8 cellular contexts compared by ENCODE assay signal in genomic region chr7:50791921-50792341, GRCh38. TPM values are rescaled to one million over a fixed set of nuclear protein-coding genes. Genes with fewer than 3 reads are reported as not detected.
A peak's percentile ranks its signal among the peaks of the same experiment; 100 is the strongest.
DNase-seq lines count a peak whose midpoint lies in the region; ATAC-seq, FAIRE-seq and TF ChIP-seq lines count a peak whose summit lies in the region.

No MANE protein-coding gene starts in this region.

- peaks cover 6% of the 10 kb centered on the region for H3K27me3 ChIP-seq in BJ (ENCODE audit: control insufficient read depth, insufficient read depth, low read length)
- no peaks in the 10 kb centered on the region for H3K27me3 ChIP-seq in muscle layer of duodenum (ENCODE audit: low read depth, low read length)

- no peak for DNase-seq in BJ (ENCODE audit: low read depth)
- DNase-seq in LoVo (ENCODE audit: low spot score): peak; percentile 9
- DNase-seq in coronary artery (ENCODE audit: low spot score): no peak
- DNase-seq in NCI-H1092 treated with DMSO at 0.1 percent for 48 hours (lab: John Stamatoyannopoulos, UW): no peak
- DNase-seq in urothelium cell line (ENCODE audit: low spot score): no peak

- H3K27ac ChIP-seq in coronary artery (peak overlapping the region in 1 of 2 donors; percentile 94), muscle layer of duodenum (ENCODE audit: low read length) (peak overlapping the region; percentile 10)

- no peak for ATAC-seq in GM21360 (IDR thresholded peaks at IDR 0.05; ENCODE audit: unreplicated experiment)
- ATAC-seq in GM21526 (IDR thresholded peaks at IDR 0.05; ENCODE audit: low FRiP score, unreplicated experiment): no peak

- H3K4me3 ChIP-seq in BJ (ENCODE audit: low read depth, low read length) (peak overlapping the region; percentile 76), coronary artery (peak overlapping the region; percentile 88), muscle layer of duodenum (ENCODE audit: low read depth in 1 of 2, low read length in 2 of 2) (peak overlapping the region; percentile 57 to 69)

- 0 out of 2 replicates have a peak, but pooled peaks cover 3% of the 10 kb centered on the region for H3K36me3 ChIP-seq in BJ (ENCODE audit: control insufficient read depth, insufficient read depth, low read length)
- peaks cover 0 to 4% of the 10 kb centered on the region in 2 donors for H3K36me3 ChIP-seq in muscle layer of duodenum (ENCODE audit: control insufficient read depth in 1 of 2, insufficient read depth in 2 of 2, low read length in 2 of 2)

- POLR2A ChIA-PET in BJ (lab: Charles Lee): interaction anchor here (0.6 kb wide), 1 partner anchor 36 kb away, joined by 3 read pairs; no protein-coding TSS in a partner anchor

- TF ChIP-seq CTCF in BJ (IDR thresholded peaks at IDR 0.05; ENCODE audit: insufficient read depth, low read depth, low read length) (no peak), coronary artery (IDR thresholded peaks at IDR 0.05) (no peak)

- FAIRE-seq in urothelium cell line (lab: Jason Lieb, UNC): no peak

- CTCF ChIA-PET in BJ (lab: Yijun Ruan, JAX): interaction anchor here (1.2 to 3.2 kb wide), 2 partner anchors 276 to 349 kb away, joined by 3 to 13 read pairs; no protein-coding TSS in a partner anchor

- no peaks in the 10 kb centered on the region for H3K9me3 ChIP-seq in muscle layer of duodenum (ENCODE audit: control insufficient read depth in 1 of 2, low read length in 2 of 2)

- peaks cover 12 to 24% of the 10 kb centered on the region in 2 donors for H3K4me1 ChIP-seq in muscle layer of duodenum (ENCODE audit: control insufficient read depth in 1 of 2, insufficient read depth in 2 of 2, low read length in 2 of 2)

RNA-seq across cellular contexts. Expression of gene GRB10, which starts 9.2 kb away (rescaled TPM):
- 8.3 and 8.5 TPM in 2 replicates for polyA plus RNA-seq in BJ (2011; rRNA removed)
- polyA minus RNA-seq in BJ (2011; rRNA and poly(A)+ RNA removed): 30.7 and 37.2 TPM in 2 replicates
